In genomic region chr6:128071212-128071611, GRCh38 we compare ENCODE assay signal across 16 cellular contexts.
DNase-seq lines count a peak whose midpoint lies in the region; ATAC-seq, FAIRE-seq and TF ChIP-seq lines count a peak whose summit lies in the region.
"Had no signal": no experiment of that assay in that cellular context is flagged by ENCODE, and none has a peak within 500 bp of the region (broad histone marks: within the 10 kb centered on the region; RNA-seq: fewer than 3 reads in every experiment).

No MANE protein-coding gene starts in this region.

- no peak overlapping the region for H3K27ac Mint-ChIP-seq in natural killer cell treated with Interleukin-12 subunit alpha and Interleukin-12 subunit beta and Interleukin-15 and Interleukin-18, amount 100 ng/mL, for 72 hours
- H3K27ac Mint-ChIP-seq: activated naive CD8-positive, alpha-beta T cell; stimulated activated memory B cell treated with anti-CD40 and anti-IgM and Interleukin-4, amounts not matched to agents 10 μg/mL and 1 μg/mL and 100 μg/mL, for 72 hours; T-helper 2 cell treated with Interferon-gamma antibody and Interleukin-4, amounts not matched to agents 5 μg/mL and 100 μg/mL, for 36 hours had no signal

- no peaks in the 10 kb centered on the region for H3K27me3 Mint-ChIP-seq in natural killer cell treated with Interleukin-12 subunit alpha and Interleukin-12 subunit beta and Interleukin-15 and Interleukin-18, amount 100 ng/mL, for 72 hours
- H3K27me3 Mint-ChIP-seq: activated naive CD8-positive, alpha-beta T cell; stimulated activated memory B cell treated with anti-CD40 and anti-IgM and Interleukin-4, amounts not matched to agents 10 μg/mL and 1 μg/mL and 100 μg/mL, for 72 hours had no signal

- TF ChIP-seq POLR2A in GM12892 (IDR thresholded peaks at IDR 0.05; ENCODE audit: low read depth, low read length): no peak

- FAIRE-seq in GM18507 (lab: Jason Lieb, UNC) (peak; percentile 12), GM12892 (lab: Jason Lieb, UNC) (no peak)

- ATAC-seq in GM19467 (IDR thresholded peaks at IDR 0.05; ENCODE audit: unreplicated experiment): peak; percentile 58
- ATAC-seq in HG02852 (IDR thresholded peaks at IDR 0.05; ENCODE audit: unreplicated experiment): peak; percentile 91
- peak; percentile 34 for ATAC-seq in HG03469 (IDR thresholded peaks at IDR 0.05; ENCODE audit: unreplicated experiment)
- no peak for ATAC-seq in natural killer cell treated with Interleukin-12 subunit alpha and Interleukin-12 subunit beta and Interleukin-15 and Interleukin-18, amount 100 ng/mL, for 72 hours
- ATAC-seq: stimulated activated memory B cell treated with anti-CD40 and anti-IgM and Interleukin-4, amounts not matched to agents 10 μg/mL and 1 μg/mL and 100 μg/mL, for 72 hours had no signal

- DNase-seq in GM18507 (ENCODE audit: extremely low spot score, insufficient read length, low read depth) (no peak), Kasumi-1 (lab: John Stamatoyannopoulos, UW) (no peak), GM12892 (ENCODE audit: insufficient read length) (no peak), NOMO-1 treated with DMSO at 0.1 percent for 48 hours (lab: John Stamatoyannopoulos, UW; ENCODE audit: unreplicated experiment) (no peak)
- no peak for DNase-seq in natural killer cell treated with Interleukin-12 subunit alpha and Interleukin-12 subunit beta and Interleukin-15 and Interleukin-18, amount 100 ng/mL, for 72 hours (ENCODE audit: low spot score)
- DNase-seq: activated CD4-positive, alpha-beta T cell treated with anti-CD3 and anti-CD28 coated beads for 4 hours; activated T-cell treated with anti-CD3 and anti-CD28 coated beads for 4 hours; dorsolateral prefrontal cortex; Right ventricle myocardium superior; small intestine had no signal

- H3K4me1 Mint-ChIP-seq in natural killer cell treated with Interleukin-12 subunit alpha and Interleukin-12 subunit beta and Interleukin-15 and Interleukin-18, amount 100 ng/mL, for 72 hours (ENCODE audit: low read depth in 2 of 2): no peaks in the 10 kb centered on the region
- H3K4me1 Mint-ChIP-seq: stimulated activated memory B cell treated with anti-CD40 and anti-IgM and Interleukin-4, amounts not matched to agents 10 μg/mL and 1 μg/mL and 100 μg/mL, for 72 hours had no signal

- no peaks in the 10 kb centered on the region for H3K9me3 Mint-ChIP-seq in natural killer cell treated with Interleukin-12 subunit alpha and Interleukin-12 subunit beta and Interleukin-15 and Interleukin-18, amount 100 ng/mL, for 72 hours
- H3K9me3 Mint-ChIP-seq: stimulated activated memory B cell treated with anti-CD40 and anti-IgM and Interleukin-4, amounts not matched to agents 10 μg/mL and 1 μg/mL and 100 μg/mL, for 72 hours; T-helper 2 cell treated with Interferon-gamma antibody and Interleukin-4, amounts not matched to agents 5 μg/mL and 100 μg/mL, for 36 hours had no signal

- H3K4me3 Mint-ChIP-seq in natural killer cell treated with Interleukin-12 subunit alpha and Interleukin-12 subunit beta and Interleukin-15 and Interleukin-18, amount 100 ng/mL, for 72 hours: no peak overlapping the region
- H3K4me3 Mint-ChIP-seq: activated naive CD8-positive, alpha-beta T cell; stimulated activated memory B cell treated with anti-CD40 and anti-IgM and Interleukin-4, amounts not matched to agents 10 μg/mL and 1 μg/mL and 100 μg/mL, for 72 hours; T-helper 2 cell treated with Interferon-gamma antibody and Interleukin-4, amounts not matched to agents 5 μg/mL and 100 μg/mL, for 36 hours had no signal

- H3K36me3 Mint-ChIP-seq in natural killer cell treated with Interleukin-12 subunit alpha and Interleukin-12 subunit beta and Interleukin-15 and Interleukin-18, amount 100 ng/mL, for 72 hours: no peaks in the 10 kb centered on the region

Comparison
In these comparisons a context has a peak if more than half of its experiments do, and no peak if none do; other contexts are left out.
1. ATAC-seq: peak in GM19467 (single experiment), HG02852 (single experiment) and HG03469 (single experiment); none in natural killer cell treated with Interleukin-12 subunit alpha and Interleukin-12 subunit beta and Interleukin-15 and Interleukin-18, amount 100 ng/mL, for 72 hours (0 of 2).